Comparison of ENCODE assay signal across 1 cellular context in genomic region chr18:3264362-3264761, GRCh38.
TF ChIP-seq lines count a peak whose summit lies in the region.

No MANE protein-coding gene starts in this region.

TF ChIP-seq in IMR-90, 13 proteins besides CTCF, POLR2A, EP300 and RAD21 (continued from another document):
- no peak for TF ChIP-seq MAZ (IDR thresholded peaks at IDR 0.05; ENCODE audit: borderline replicate concordance, low read depth, low read length)
- no peak for TF ChIP-seq FOS (IDR thresholded peaks at IDR 0.05; ENCODE audit: low read depth, low read length)
- no peak for TF ChIP-seq RCOR1 (IDR thresholded peaks at IDR 0.05; ENCODE audit: insufficient replicate concordance, low read length)
- TF ChIP-seq, protein P1, sequence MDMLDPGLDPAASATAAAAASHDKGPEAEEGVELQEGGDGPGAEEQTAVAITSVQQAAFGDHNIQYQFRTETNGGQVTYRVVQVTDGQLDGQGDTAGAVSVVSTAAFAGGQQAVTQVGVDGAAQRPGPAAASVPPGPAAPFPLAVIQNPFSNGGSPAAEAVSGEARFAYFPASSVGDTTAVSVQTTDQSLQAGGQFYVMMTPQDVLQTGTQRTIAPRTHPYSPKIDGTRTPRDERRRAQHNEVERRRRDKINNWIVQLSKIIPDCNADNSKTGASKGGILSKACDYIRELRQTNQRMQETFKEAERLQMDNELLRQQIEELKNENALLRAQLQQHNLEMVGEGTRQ (IDR thresholded peaks at IDR 0.05; ENCODE audit: low read depth, low read length): no peak
- TF ChIP-seq CEBPB (IDR thresholded peaks at IDR 0.05; ENCODE audit: low read depth, low read length): no peak
- TF ChIP-seq, protein P2, sequence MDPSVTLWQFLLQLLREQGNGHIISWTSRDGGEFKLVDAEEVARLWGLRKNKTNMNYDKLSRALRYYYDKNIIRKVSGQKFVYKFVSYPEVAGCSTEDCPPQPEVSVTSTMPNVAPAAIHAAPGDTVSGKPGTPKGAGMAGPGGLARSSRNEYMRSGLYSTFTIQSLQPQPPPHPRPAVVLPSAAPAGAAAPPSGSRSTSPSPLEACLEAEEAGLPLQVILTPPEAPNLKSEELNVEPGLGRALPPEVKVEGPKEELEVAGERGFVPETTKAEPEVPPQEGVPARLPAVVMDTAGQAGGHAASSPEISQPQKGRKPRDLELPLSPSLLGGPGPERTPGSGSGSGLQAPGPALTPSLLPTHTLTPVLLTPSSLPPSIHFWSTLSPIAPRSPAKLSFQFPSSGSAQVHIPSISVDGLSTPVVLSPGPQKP (IDR thresholded peaks at IDR 0.05; ENCODE audit: borderline replicate concordance, low read depth, low read length): no peak
